Comparison of ENCODE assay signal across 10 cellular contexts in the genomic region with DNA sequence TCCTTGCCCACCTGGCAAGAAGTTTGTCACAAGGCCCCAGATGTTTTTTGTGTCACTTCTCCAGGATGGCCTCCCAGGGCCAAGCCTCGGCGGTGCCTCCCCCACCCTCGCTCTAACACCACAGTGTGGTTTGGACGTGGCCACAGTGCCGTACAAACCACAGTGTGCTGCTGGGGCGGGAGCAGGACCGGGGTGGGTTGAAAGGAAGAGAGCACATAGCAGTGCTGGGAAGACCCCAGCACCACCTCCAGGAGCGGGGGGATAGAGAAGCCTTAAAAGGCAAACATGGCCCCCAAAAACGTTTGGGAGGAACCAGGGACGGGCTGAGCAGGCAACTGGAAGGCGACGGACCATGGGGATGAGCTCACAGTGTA. TPM values are rescaled to one million over a fixed set of nuclear protein-coding genes. Genes with fewer than 3 reads are reported as not detected.
DNase-seq lines count a peak whose midpoint lies in the region; ATAC-seq and TF ChIP-seq lines count a peak whose summit lies in the region.
"Had no signal": no experiment of that assay in that cellular context is flagged by ENCODE, and none has a peak within 500 bp of the region (broad histone marks: within the 10 kb centered on the region; RNA-seq: fewer than 3 reads in every experiment).

No MANE protein-coding gene starts in this region.

- H3K36me3 ChIP-seq in left ventricle myocardium inferior (no peaks in the 10 kb centered on the region), upper lobe of right lung (peaks cover 10% of the 10 kb centered on the region)

- H3K4me1 ChIP-seq in left ventricle myocardium inferior (peaks cover 94% of the 10 kb centered on the region), upper lobe of right lung (peaks cover 56% of the 10 kb centered on the region)

- no peaks in the 10 kb centered on the region for H3K9me3 ChIP-seq in left ventricle myocardium inferior (replicated peaks)
- no peaks in the 10 kb centered on the region for H3K9me3 ChIP-seq in upper lobe of right lung

- peak overlapping the region; percentile 91 for H3K4me3 Mint-ChIP-seq in neural crest cell

- TF ChIP-seq CTCF in left ventricle myocardium inferior (IDR thresholded peaks at IDR 0.05; ENCODE audit: borderline replicate concordance) (no peak), neural crest cell (conservative IDR thresholded peaks at IDR 0.05) (no peak), upper lobe of right lung (IDR thresholded peaks at IDR 0.05) (no peak)

- DNase-seq in left ventricle myocardium inferior, result no peak
- DNase-seq in Right ventricle myocardium inferior (ENCODE audit: missing footprints), result no peak
- DNase-seq in caudate nucleus (lab: John Stamatoyannopoulos, UW), result no peak
- no peak for DNase-seq in neural crest cell (ENCODE audit: low read depth, low spot score)
- DNase-seq in upper lobe of right lung, result no peak
- no peak for DNase-seq in DMS53 (lab: John Stamatoyannopoulos, UW)
- DNase-seq: activated gamma-delta T cell, foreskin fibroblast had no signal

- peak overlapping the region; percentile 99 for H3K27ac ChIP-seq in left ventricle myocardium inferior (replicated peaks)
- H3K27ac ChIP-seq in caudate nucleus (ENCODE audit: low read depth, low read length), result peak overlapping the region; percentile 86
- peak overlapping the region; percentile 88 for H3K27ac ChIP-seq in upper lobe of right lung

- peaks cover 70% of the 10 kb centered on the region for H3K4me1 Mint-ChIP-seq in neural crest cell

- intact Hi-C loops in left ventricle myocardium inferior (cut with micrococcal nuclease), result no loop called here
- intact Hi-C loops in Right ventricle myocardium inferior (cut with DNase I), result no loop called here
- intact Hi-C loops in upper lobe of right lung (cut with DNase I), result no loop called here

- H3K27me3 ChIP-seq in left ventricle myocardium inferior (ENCODE audit: low read depth) (peaks cover 8% of the 10 kb centered on the region), upper lobe of right lung (no peaks in the 10 kb centered on the region)

- no peak overlapping the region for H3K27ac Mint-ChIP-seq in neural crest cell (ENCODE audit: unreplicated experiment)

- no peaks in the 10 kb centered on the region for H3K9me3 Mint-ChIP-seq in neural crest cell

- H3K27me3 Mint-ChIP-seq in neural crest cell (ENCODE audit: low read depth), result peaks cover 24% of the 10 kb centered on the region

- no peak for ATAC-seq in Right ventricle myocardium inferior
- ATAC-seq in upper lobe of right lung, result no peak
- no peak for ATAC-seq in HG03025 (IDR thresholded peaks at IDR 0.05; ENCODE audit: low FRiP score, unreplicated experiment)
- ATAC-seq in HG03135 (IDR thresholded peaks at IDR 0.05; ENCODE audit: unreplicated experiment), result no peak

- H3K4me3 ChIP-seq in left ventricle myocardium inferior, result peak overlapping the region; percentile 68
- peak overlapping the region; percentile 57 for H3K4me3 ChIP-seq in upper lobe of right lung

- no peaks in the 10 kb centered on the region for H3K36me3 Mint-ChIP-seq in neural crest cell (ENCODE audit: low read depth)

RNA-seq across cellular contexts. Expression of gene BCL6B, which starts 5.0 kb away (rescaled TPM):
- total RNA-seq in left ventricle myocardium inferior (13.7 TPM), Right ventricle myocardium inferior (14.0 TPM), neural crest cell (0.41 and 0.42 TPM in 2 replicates), upper lobe of right lung (42.6 TPM)

RNA-seq across cellular contexts. Expression of gene RNASEK, which starts 5.4 kb away (rescaled TPM):
- total RNA-seq in left ventricle myocardium inferior (174 TPM), Right ventricle myocardium inferior (177 TPM), neural crest cell (143 and 157 TPM in 2 replicates), upper lobe of right lung (284 TPM)

RNA-seq across cellular contexts. Expression of gene SLC16A13, which starts 18.0 kb away (rescaled TPM):
- 1.4 TPM for total RNA-seq in left ventricle myocardium inferior
- 1.8 TPM for total RNA-seq in Right ventricle myocardium inferior
- total RNA-seq in neural crest cell, result 11.1 and 12.2 TPM in 2 replicates
- 10.1 TPM for total RNA-seq in upper lobe of right lung

RNA-seq across cellular contexts. Expression of gene ALOX12, which starts 22.0 kb away (rescaled TPM):
- not detected for total RNA-seq in left ventricle myocardium inferior
- 0.11 TPM for total RNA-seq in Right ventricle myocardium inferior
- total RNA-seq in neural crest cell, result 0.16 TPM in 1 of 2 replicates, not detected in the other
- total RNA-seq in upper lobe of right lung, result 0.17 TPM

RNA-seq across cellular contexts. Expression of gene SLC16A11, which starts 26.1 kb away (rescaled TPM):
- total RNA-seq in left ventricle myocardium inferior (0.38 TPM), Right ventricle myocardium inferior (0.78 TPM), neural crest cell (not detected in 2 replicates), upper lobe of right lung (6.8 TPM)

Comparison
In these comparisons a context has a peak if more than half of its experiments do, and no peak if none do; other contexts are left out.
1. RNA of gene BCL6B, which starts 5.0 kb away (total RNA-seq): 42.6 TPM in upper lobe of right lung (single experiment), 14.0 TPM in Right ventricle myocardium inferior (single experiment) and 13.7 TPM in left ventricle myocardium inferior (single experiment); 0.41 to 0.42 TPM in neural crest cell; every median in the first group is over 10 times any median in the second.
2. Peak in every context shown above with its lines, with median percentiles within 50 percentile points of each other: H3K27ac ChIP-seq.